Comparison of ENCODE assay signal across 2 cellular contexts in the genomic region with DNA sequence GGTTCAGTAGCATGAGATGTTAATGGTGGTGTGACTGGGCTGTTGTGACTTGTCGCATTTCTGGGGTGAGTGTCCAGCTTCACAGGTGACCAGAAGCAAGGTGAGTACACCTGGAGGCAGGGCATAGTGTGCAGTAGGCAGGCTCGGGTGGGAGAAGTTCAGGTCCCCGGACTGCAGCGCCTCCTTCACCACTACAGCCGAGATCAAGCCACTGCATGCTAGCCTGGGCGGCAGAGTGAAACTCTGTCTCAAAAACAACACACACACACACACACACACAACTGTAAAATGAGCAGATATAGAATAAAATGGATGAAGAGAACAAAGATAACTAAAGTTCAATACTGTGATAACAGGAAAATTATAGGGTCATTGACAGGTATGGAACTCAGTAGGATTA.
TF ChIP-seq lines count a peak whose summit lies in the region.

No MANE protein-coding gene starts in this region.

TF ChIP-seq in GM23338, 12 proteins besides CTCF, POLR2A, EP300 and RAD21 (continues in another document):
- TF ChIP-seq, protein P1, sequence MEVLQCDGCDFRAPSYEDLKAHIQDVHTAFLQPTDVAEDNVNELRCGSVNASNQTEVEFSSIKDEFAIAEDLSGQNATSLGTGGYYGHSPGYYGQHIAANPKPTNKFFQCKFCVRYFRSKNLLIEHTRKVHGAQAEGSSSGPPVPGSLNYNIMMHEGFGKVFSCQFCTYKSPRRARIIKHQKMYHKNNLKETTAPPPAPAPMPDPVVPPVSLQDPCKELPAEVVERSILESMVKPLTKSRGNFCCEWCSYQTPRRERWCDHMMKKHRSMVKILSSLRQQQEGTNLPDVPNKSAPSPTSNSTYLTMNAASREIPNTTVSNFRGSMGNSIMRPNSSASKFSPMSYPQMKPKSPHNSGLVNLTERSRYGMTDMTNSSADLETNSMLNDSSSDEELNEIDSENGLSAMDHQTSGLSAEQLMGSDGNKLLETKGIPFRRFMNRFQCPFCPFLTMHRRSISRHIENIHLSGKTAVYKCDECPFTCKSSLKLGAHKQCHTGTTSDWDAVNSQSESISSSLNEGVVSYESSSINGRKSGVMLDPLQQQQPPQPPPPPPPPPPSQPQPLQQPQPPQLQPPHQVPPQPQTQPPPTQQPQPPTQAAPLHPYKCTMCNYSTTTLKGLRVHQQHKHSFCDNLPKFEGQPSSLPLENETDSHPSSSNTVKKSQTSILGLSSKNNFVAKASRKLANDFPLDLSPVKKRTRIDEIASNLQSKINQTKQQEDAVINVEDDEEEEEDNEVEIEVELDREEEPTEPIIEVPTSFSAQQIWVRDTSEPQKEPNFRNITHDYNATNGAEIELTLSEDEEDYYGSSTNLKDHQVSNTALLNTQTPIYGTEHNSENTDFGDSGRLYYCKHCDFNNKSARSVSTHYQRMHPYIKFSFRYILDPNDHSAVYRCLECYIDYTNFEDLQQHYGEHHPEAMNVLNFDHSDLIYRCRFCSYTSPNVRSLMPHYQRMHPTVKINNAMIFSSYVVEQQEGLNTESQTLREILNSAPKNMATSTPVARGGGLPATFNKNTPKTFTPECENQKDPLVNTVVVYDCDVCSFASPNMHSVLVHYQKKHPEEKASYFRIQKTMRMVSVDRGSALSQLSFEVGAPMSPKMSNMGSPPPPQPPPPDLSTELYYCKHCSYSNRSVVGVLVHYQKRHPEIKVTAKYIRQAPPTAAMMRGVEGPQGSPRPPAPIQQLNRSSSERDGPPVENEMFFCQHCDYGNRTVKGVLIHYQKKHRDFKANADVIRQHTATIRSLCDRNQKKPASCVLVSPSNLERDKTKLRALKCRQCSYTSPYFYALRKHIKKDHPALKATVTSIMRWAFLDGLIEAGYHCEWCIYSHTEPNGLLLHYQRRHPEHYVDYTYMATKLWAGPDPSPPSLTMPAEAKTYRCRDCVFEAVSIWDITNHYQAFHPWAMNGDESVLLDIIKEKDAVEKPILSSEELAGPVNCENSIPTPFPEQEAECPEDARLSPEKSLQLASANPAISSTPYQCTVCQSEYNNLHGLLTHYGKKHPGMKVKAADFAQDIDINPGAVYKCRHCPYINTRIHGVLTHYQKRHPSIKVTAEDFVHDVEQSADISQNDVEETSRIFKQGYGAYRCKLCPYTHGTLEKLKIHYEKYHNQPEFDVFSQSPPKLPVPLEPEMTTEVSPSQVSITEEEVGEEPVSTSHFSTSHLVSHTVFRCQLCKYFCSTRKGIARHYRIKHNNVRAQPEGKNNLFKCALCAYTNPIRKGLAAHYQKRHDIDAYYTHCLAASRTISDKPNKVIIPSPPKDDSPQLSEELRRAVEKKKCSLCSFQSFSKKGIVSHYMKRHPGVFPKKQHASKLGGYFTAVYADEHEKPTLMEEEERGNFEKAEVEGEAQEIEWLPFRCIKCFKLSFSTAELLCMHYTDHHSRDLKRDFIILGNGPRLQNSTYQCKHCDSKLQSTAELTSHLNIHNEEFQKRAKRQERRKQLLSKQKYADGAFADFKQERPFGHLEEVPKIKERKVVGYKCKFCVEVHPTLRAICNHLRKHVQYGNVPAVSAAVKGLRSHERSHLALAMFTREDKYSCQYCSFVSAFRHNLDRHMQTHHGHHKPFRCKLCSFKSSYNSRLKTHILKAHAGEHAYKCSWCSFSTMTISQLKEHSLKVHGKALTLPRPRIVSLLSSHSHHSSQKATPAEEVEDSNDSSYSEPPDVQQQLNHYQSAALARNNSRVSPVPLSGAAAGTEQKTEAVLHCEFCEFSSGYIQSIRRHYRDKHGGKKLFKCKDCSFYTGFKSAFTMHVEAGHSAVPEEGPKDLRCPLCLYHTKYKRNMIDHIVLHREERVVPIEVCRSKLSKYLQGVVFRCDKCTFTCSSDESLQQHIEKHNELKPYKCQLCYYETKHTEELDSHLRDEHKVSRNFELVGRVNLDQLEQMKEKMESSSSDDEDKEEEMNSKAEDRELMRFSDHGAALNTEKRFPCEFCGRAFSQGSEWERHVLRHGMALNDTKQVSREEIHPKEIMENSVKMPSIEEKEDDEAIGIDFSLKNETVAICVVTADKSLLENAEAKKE (CRISPR knock-in tag; IDR thresholded peaks at IDR 0.05) = no peak
- no peak for TF ChIP-seq EZH2 (IDR thresholded peaks at IDR 0.05; ENCODE audit: low read depth, unreplicated experiment)
- TF ChIP-seq JUNB (IDR thresholded peaks at IDR 0.05; ENCODE audit: unreplicated experiment) = no peak
- no peak for TF ChIP-seq ZNF331 (CRISPR knock-in tag; IDR thresholded peaks at IDR 0.05; ENCODE audit: low read depth)
- TF ChIP-seq POLR2AphosphoS5 (IDR thresholded peaks at IDR 0.05; ENCODE audit: low read depth) = no peak
- TF ChIP-seq ZNF114 (CRISPR knock-in tag; IDR thresholded peaks at IDR 0.05) = no peak
- TF ChIP-seq, protein P2, sequence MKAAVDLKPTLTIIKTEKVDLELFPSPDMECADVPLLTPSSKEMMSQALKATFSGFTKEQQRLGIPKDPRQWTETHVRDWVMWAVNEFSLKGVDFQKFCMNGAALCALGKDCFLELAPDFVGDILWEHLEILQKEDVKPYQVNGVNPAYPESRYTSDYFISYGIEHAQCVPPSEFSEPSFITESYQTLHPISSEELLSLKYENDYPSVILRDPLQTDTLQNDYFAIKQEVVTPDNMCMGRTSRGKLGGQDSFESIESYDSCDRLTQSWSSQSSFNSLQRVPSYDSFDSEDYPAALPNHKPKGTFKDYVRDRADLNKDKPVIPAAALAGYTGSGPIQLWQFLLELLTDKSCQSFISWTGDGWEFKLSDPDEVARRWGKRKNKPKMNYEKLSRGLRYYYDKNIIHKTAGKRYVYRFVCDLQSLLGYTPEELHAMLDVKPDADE (IDR thresholded peaks at IDR 0.05) = no peak
- TF ChIP-seq EZH2phosphoT487 (IDR thresholded peaks at IDR 0.05; ENCODE audit: unreplicated experiment) = no peak
- no peak for TF ChIP-seq CREB1 (CRISPR knock-in tag; IDR thresholded peaks at IDR 0.05; ENCODE audit: low read depth)
- no peak for TF ChIP-seq STAT1 (IDR thresholded peaks at IDR 0.05; ENCODE audit: unreplicated experiment)
- TF ChIP-seq NANOG (IDR thresholded peaks at IDR 0.05; ENCODE audit: borderline replicate concordance) = no peak

TF ChIP-seq in K562, 482 proteins besides CTCF, POLR2A, EP300 and RAD21:
- TF ChIP-seq DDX20 (tag; IDR thresholded peaks at IDR 0.05; ENCODE audit: low read depth) (no peak), NUFIP1 (IDR thresholded peaks at IDR 0.05; ENCODE audit: partially characterized antibody) (no peak), PHF8 (IDR thresholded peaks at IDR 0.05; ENCODE audit: borderline replicate concordance, low read length) (no peak), ZNF197 (CRISPR knock-in tag; IDR thresholded peaks at IDR 0.05; ENCODE audit: low read depth) (no peak), SMARCA4 (IDR thresholded peaks at IDR 0.05) (no peak), IFI16 (CRISPR knock-in tag; IDR thresholded peaks at IDR 0.05) (no peak)
- TF ChIP-seq, protein P3, sequence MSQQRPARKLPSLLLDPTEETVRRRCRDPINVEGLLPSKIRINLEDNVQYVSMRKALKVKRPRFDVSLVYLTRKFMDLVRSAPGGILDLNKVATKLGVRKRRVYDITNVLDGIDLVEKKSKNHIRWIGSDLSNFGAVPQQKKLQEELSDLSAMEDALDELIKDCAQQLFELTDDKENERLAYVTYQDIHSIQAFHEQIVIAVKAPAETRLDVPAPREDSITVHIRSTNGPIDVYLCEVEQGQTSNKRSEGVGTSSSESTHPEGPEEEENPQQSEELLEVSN (IDR thresholded peaks at IDR 0.05; ENCODE audit: borderline replicate concordance in 1 of 2, extremely low read depth in 1 of 2, insufficient read depth in 1 of 2, insufficient read length in 1 of 2, low read depth in 1 of 2, low read length in 1 of 2, poor library complexity in 1 of 2, severe bottlenecking in 1 of 2) = no peak
- TF ChIP-seq, protein P4, sequence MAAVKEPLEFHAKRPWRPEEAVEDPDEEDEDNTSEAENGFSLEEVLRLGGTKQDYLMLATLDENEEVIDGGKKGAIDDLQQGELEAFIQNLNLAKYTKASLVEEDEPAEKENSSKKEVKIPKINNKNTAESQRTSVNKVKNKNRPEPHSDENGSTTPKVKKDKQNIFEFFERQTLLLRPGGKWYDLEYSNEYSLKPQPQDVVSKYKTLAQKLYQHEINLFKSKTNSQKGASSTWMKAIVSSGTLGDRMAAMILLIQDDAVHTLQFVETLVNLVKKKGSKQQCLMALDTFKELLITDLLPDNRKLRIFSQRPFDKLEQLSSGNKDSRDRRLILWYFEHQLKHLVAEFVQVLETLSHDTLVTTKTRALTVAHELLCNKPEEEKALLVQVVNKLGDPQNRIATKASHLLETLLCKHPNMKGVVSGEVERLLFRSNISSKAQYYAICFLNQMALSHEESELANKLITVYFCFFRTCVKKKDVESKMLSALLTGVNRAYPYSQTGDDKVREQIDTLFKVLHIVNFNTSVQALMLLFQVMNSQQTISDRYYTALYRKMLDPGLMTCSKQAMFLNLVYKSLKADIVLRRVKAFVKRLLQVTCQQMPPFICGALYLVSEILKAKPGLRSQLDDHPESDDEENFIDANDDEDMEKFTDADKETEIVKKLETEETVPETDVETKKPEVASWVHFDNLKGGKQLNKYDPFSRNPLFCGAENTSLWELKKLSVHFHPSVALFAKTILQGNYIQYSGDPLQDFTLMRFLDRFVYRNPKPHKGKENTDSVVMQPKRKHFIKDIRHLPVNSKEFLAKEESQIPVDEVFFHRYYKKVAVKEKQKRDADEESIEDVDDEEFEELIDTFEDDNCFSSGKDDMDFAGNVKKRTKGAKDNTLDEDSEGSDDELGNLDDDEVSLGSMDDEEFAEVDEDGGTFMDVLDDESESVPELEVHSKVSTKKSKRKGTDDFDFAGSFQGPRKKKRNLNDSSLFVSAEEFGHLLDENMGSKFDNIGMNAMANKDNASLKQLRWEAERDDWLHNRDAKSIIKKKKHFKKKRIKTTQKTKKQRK (IDR thresholded peaks at IDR 0.05; ENCODE audit: borderline replicate concordance, low read depth, low read length) = no peak
- TF ChIP-seq, protein P5, sequence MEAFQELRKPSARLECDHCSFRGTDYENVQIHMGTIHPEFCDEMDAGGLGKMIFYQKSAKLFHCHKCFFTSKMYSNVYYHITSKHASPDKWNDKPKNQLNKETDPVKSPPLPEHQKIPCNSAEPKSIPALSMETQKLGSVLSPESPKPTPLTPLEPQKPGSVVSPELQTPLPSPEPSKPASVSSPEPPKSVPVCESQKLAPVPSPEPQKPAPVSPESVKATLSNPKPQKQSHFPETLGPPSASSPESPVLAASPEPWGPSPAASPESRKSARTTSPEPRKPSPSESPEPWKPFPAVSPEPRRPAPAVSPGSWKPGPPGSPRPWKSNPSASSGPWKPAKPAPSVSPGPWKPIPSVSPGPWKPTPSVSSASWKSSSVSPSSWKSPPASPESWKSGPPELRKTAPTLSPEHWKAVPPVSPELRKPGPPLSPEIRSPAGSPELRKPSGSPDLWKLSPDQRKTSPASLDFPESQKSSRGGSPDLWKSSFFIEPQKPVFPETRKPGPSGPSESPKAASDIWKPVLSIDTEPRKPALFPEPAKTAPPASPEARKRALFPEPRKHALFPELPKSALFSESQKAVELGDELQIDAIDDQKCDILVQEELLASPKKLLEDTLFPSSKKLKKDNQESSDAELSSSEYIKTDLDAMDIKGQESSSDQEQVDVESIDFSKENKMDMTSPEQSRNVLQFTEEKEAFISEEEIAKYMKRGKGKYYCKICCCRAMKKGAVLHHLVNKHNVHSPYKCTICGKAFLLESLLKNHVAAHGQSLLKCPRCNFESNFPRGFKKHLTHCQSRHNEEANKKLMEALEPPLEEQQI (IDR thresholded peaks at IDR 0.05) = no peak
- TF ChIP-seq, protein P6, sequence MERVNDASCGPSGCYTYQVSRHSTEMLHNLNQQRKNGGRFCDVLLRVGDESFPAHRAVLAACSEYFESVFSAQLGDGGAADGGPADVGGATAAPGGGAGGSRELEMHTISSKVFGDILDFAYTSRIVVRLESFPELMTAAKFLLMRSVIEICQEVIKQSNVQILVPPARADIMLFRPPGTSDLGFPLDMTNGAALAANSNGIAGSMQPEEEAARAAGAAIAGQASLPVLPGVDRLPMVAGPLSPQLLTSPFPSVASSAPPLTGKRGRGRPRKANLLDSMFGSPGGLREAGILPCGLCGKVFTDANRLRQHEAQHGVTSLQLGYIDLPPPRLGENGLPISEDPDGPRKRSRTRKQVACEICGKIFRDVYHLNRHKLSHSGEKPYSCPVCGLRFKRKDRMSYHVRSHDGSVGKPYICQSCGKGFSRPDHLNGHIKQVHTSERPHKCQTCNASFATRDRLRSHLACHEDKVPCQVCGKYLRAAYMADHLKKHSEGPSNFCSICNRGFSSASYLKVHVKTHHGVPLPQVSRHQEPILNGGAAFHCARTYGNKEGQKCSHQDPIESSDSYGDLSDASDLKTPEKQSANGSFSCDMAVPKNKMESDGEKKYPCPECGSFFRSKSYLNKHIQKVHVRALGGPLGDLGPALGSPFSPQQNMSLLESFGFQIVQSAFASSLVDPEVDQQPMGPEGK (CRISPR knock-in tag; IDR thresholded peaks at IDR 0.05; ENCODE audit: borderline replicate concordance) = no peak
- TF ChIP-seq, protein P7, sequence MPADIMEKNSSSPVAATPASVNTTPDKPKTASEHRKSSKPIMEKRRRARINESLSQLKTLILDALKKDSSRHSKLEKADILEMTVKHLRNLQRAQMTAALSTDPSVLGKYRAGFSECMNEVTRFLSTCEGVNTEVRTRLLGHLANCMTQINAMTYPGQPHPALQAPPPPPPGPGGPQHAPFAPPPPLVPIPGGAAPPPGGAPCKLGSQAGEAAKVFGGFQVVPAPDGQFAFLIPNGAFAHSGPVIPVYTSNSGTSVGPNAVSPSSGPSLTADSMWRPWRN (IDR thresholded peaks at IDR 0.05; ENCODE audit: low read depth) = no peak
